Comparison of ENCODE assay signal across 27 cellular contexts in genomic region chr5:79636981-79637733, GRCh38. TPM values are rescaled to one million over a fixed set of nuclear protein-coding genes. Genes with fewer than 3 reads are reported as not detected.
DNase-seq lines count a peak whose midpoint lies in the region; ATAC-seq, FAIRE-seq and TF ChIP-seq lines count a peak whose summit lies in the region.
"Had no signal": no experiment of that assay in that cellular context is flagged by ENCODE, and none has a peak within 500 bp of the region (broad histone marks: within the 10 kb centered on the region; RNA-seq: fewer than 3 reads in every experiment).

No MANE protein-coding gene starts in this region.

- TF ChIP-seq CTCF in A549 (IDR thresholded peaks at IDR 0.05) = no peak
- no peak for TF ChIP-seq CTCF in choroid plexus epithelial cell (conservative IDR thresholded peaks at IDR 0.05; ENCODE audit: low read depth, low read length)
- no peak for TF ChIP-seq CTCF in left lung (IDR thresholded peaks at IDR 0.05)
- no peak for TF ChIP-seq CTCF in BE2C (IDR thresholded peaks at IDR 0.05; ENCODE audit: low read depth, low read length)

- POLR2A ChIA-PET in A549 (lab: Yijun Ruan, JAX) = no interaction called here

- 94% methylated on average over 9 of the region's 9 CpGs for WGBS in A549 (ENCODE audit: missing lambda C conversion rate)

- DNase-seq in A549 (ENCODE audit: low read depth in 1 of 2, low spot score in 1 of 2) (no peak), LHCN-M2 (ENCODE audit: low read depth) (peak; percentile 15), choroid plexus epithelial cell (ENCODE audit: low read depth) (peak; percentile 77), left lung (peak in 1 of 2 donors; percentile 5), BE2C (no peak), NCI-H1930 (lab: John Stamatoyannopoulos, UW) (no peak)
- DNase-seq: activated CD8-positive, alpha-beta memory T cell treated with anti-CD3 and anti-CD28 coated beads for 24 hours; activated naive CD4-positive, alpha-beta T cell; activated T-cell treated with anti-CD3 and anti-CD28 coated beads, Interleukin-2, amount 50 U/mL, for 4 hours; COR-L47; DMS79; effector CD4-positive, alpha-beta T cell; foreskin melanocyte; GDM1; left ventricle myocardium inferior; naive B cell; NCI-H146; NCI-H446 treated with DMSO at 0.1 percent for 48 hours; NCI-H82; stimulated activated CD4-positive, alpha-beta T cell treated with anti-CD3 and anti-CD28 coated beads, Interleukin-2, amount 100 ng/mL, for 24 hours had no signal

- H3K27me3 ChIP-seq in left lung (no peaks in the 10 kb centered on the region), BE2C (no peaks in the 10 kb centered on the region)
- H3K27me3 ChIP-seq: BLaER1 treated with 17β-estradiol and CSF1 and Interleukin-3, amounts not matched to agents 10 nM and 100 nM; tibial nerve had no signal

- ATAC-seq in A549 (no peak), left lung (peak; percentile 37), GM21390 (IDR thresholded peaks at IDR 0.05; ENCODE audit: unreplicated experiment) (no peak)
- ATAC-seq: activated T-cell treated with anti-CD3 and anti-CD28 coated beads, Interleukin-2, amount 50 U/mL, for 4 hours had no signal

- H3K36me3 ChIP-seq in left lung (peaks cover 0 to 50% of the 10 kb centered on the region in 2 donors), BE2C (peaks cover 10% of the 10 kb centered on the region)

- TF ChIP-seq RAD21 in A549 (conservative IDR thresholded peaks at IDR 0.05 in 1 of 2, IDR thresholded peaks at IDR 0.05 in 1 of 2) = no peak

- intact Hi-C loops in left lung (cut with DNase I) = no loop called here

- no peak for TF ChIP-seq POLR2A in A549 (IDR thresholded peaks at IDR 0.05; ENCODE audit: low read length)

- FAIRE-seq in A549 (lab: Jason Lieb, UNC) = no peak
- FAIRE-seq: H54 had no signal

- H3K27ac ChIP-seq in A549 (no peak overlapping the region), left lung (no peak overlapping the region)
- H3K27ac ChIP-seq: BLaER1 treated with 17β-estradiol and CSF1 and Interleukin-3, amounts not matched to agents 10 nM and 100 nM; epithelial cell of prostate; left ventricle myocardium inferior; RWPE1; tibial nerve had no signal

- no peak overlapping the region for H3K4me2 ChIP-seq in A549
- H3K4me2 ChIP-seq: BLaER1 treated with 17β-estradiol and CSF1 and Interleukin-3, amounts not matched to agents 10 nM and 100 nM had no signal

- TF ChIP-seq EP300 in A549 (IDR thresholded peaks at IDR 0.05) = no peak

- no peak overlapping the region for H3K4me3 ChIP-seq in A549
- H3K4me3 ChIP-seq in choroid plexus epithelial cell (ENCODE audit: low read depth, low read length) = no peak overlapping the region
- no peak overlapping the region for H3K4me3 ChIP-seq in left lung
- no peak overlapping the region for H3K4me3 ChIP-seq in BE2C (ENCODE audit: low read depth, low read length)
- H3K4me3 ChIP-seq: BLaER1 treated with 17β-estradiol and CSF1 and Interleukin-3, amounts not matched to agents 10 nM and 100 nM; left ventricle myocardium inferior; tibial nerve had no signal

- H3K4me1 ChIP-seq in A549 (no peaks in the 10 kb centered on the region), left lung (no peaks in the 10 kb centered on the region), BE2C (no peaks in the 10 kb centered on the region)

- H3K9me3 ChIP-seq in A549 = no peaks in the 10 kb centered on the region
- no peaks in the 10 kb centered on the region for H3K9me3 ChIP-seq in left lung
- H3K9me3 ChIP-seq in BE2C = no peaks in the 10 kb centered on the region
- H3K9me3 ChIP-seq: BLaER1 treated with 17β-estradiol and CSF1 and Interleukin-3, amounts not matched to agents 10 nM and 100 nM; left ventricle myocardium inferior; tibial nerve had no signal

- CTCF ChIA-PET in A549 (lab: Yijun Ruan, JAX) = interaction anchor here (1.4 kb wide), 1 partner anchor 8 kb away, joined by 3 read pairs; no protein-coding TSS in a partner anchor

TF ChIP-seq in A549, 52 proteins besides CTCF, POLR2A, EP300 and RAD21:
- TF ChIP-seq ZSCAN20 (CRISPR knock-in tag; IDR thresholded peaks at IDR 0.05) = no peak
- TF ChIP-seq CEBPB (IDR thresholded peaks at IDR 0.05) = peak; percentile 52 to 64; a peak in 2 of 4 replicates
TF ChIP-seq in A549: peak in this region for 1.

RNA-seq across cellular contexts. Expression of gene TENT2, which starts 24.9 kb away (rescaled TPM):
- polyA plus RNA-seq in A549 (2011; rRNA removed) (55.3 and 61.6 TPM in 2 replicates), A549 (2017; fragmentation: RNase III; extraction: RNeasy Plus Mini Kit Qiagen cat#74134 plus additional on column Dnase treatment) (20.8 to 23.0 TPM (median 22.6 TPM) in 3 replicates)
- 10.5 and 13.9 TPM in 2 replicates for polyA plus RNA-seq in A549 (2012; cell fraction: cytosol; rRNA removed)
- 15.6 and 17.3 TPM in 2 replicates for polyA plus RNA-seq in A549 (2012; cell fraction: nucleus; rRNA removed)
- 32.1 and 34.0 TPM in 2 replicates for polyA minus RNA-seq in A549 (2011; rRNA and poly(A)+ RNA removed)
- total RNA-seq in LHCN-M2 (2014; rRNA removed) (30.6 and 32.8 TPM in 2 replicates), left lung (10 to 100 TPM; 53.1 to 69.0 TPM)
- polyA plus RNA-seq in LHCN-M2 (2012) = 12.5 TPM
- polyA plus RNA-seq in BE2C (2012; ENCODE audit: insufficient read depth, insufficient read length, low read depth) = 27.9 TPM

RNA-seq across cellular contexts. Expression of gene CMYA5, which starts 52.5 kb away (rescaled TPM):
- polyA plus RNA-seq in A549 (2011; rRNA removed) (0.58 and 0.61 TPM in 2 replicates), A549 (2017; fragmentation: RNase III; extraction: RNeasy Plus Mini Kit Qiagen cat#74134 plus additional on column Dnase treatment) (0.10 to 0.18 TPM (median 0.13 TPM) in 3 replicates)
- 0.04 and 0.09 TPM in 2 replicates for polyA plus RNA-seq in A549 (2012; cell fraction: cytosol; rRNA removed)
- polyA plus RNA-seq in A549 (2012; cell fraction: nucleus; rRNA removed) = 0.12 and 0.20 TPM in 2 replicates
- polyA minus RNA-seq in A549 (2011; rRNA and poly(A)+ RNA removed) = 0.41 and 0.68 TPM in 2 replicates
- total RNA-seq in LHCN-M2 (2014; rRNA removed) (0.06 TPM in 2 replicates), left lung (1 to 10 TPM in 1 of 2 donors, under 1 TPM in 1; 0.68 to 2.7 TPM)
- polyA plus RNA-seq in LHCN-M2 (2012) = 0.07 TPM
- polyA plus RNA-seq in BE2C (2012; ENCODE audit: insufficient read depth, insufficient read length, low read depth) = 1.4 TPM
- polyA plus RNA-seq: IgD-negative memory B cell had no signal

Comparison
In these comparisons a context has a peak if more than half of its experiments do, and no peak if none do; other contexts are left out.
1. DNase-seq: peak in LHCN-M2 (single experiment) and choroid plexus epithelial cell (single experiment); none in A549 (0 of 2), BE2C (single experiment) and NCI-H1930 (0 of 2).